Comparison of ENCODE assay signal across 1 cellular context in genomic region chr9:129174102-129174723, GRCh38.
TF ChIP-seq lines count a peak whose summit lies in the region.

No MANE protein-coding gene starts in this region.

TF ChIP-seq in K562, 482 proteins besides CTCF, POLR2A, EP300 and RAD21 (continued from another document and continues in another):
- TF ChIP-seq, protein P1, sequence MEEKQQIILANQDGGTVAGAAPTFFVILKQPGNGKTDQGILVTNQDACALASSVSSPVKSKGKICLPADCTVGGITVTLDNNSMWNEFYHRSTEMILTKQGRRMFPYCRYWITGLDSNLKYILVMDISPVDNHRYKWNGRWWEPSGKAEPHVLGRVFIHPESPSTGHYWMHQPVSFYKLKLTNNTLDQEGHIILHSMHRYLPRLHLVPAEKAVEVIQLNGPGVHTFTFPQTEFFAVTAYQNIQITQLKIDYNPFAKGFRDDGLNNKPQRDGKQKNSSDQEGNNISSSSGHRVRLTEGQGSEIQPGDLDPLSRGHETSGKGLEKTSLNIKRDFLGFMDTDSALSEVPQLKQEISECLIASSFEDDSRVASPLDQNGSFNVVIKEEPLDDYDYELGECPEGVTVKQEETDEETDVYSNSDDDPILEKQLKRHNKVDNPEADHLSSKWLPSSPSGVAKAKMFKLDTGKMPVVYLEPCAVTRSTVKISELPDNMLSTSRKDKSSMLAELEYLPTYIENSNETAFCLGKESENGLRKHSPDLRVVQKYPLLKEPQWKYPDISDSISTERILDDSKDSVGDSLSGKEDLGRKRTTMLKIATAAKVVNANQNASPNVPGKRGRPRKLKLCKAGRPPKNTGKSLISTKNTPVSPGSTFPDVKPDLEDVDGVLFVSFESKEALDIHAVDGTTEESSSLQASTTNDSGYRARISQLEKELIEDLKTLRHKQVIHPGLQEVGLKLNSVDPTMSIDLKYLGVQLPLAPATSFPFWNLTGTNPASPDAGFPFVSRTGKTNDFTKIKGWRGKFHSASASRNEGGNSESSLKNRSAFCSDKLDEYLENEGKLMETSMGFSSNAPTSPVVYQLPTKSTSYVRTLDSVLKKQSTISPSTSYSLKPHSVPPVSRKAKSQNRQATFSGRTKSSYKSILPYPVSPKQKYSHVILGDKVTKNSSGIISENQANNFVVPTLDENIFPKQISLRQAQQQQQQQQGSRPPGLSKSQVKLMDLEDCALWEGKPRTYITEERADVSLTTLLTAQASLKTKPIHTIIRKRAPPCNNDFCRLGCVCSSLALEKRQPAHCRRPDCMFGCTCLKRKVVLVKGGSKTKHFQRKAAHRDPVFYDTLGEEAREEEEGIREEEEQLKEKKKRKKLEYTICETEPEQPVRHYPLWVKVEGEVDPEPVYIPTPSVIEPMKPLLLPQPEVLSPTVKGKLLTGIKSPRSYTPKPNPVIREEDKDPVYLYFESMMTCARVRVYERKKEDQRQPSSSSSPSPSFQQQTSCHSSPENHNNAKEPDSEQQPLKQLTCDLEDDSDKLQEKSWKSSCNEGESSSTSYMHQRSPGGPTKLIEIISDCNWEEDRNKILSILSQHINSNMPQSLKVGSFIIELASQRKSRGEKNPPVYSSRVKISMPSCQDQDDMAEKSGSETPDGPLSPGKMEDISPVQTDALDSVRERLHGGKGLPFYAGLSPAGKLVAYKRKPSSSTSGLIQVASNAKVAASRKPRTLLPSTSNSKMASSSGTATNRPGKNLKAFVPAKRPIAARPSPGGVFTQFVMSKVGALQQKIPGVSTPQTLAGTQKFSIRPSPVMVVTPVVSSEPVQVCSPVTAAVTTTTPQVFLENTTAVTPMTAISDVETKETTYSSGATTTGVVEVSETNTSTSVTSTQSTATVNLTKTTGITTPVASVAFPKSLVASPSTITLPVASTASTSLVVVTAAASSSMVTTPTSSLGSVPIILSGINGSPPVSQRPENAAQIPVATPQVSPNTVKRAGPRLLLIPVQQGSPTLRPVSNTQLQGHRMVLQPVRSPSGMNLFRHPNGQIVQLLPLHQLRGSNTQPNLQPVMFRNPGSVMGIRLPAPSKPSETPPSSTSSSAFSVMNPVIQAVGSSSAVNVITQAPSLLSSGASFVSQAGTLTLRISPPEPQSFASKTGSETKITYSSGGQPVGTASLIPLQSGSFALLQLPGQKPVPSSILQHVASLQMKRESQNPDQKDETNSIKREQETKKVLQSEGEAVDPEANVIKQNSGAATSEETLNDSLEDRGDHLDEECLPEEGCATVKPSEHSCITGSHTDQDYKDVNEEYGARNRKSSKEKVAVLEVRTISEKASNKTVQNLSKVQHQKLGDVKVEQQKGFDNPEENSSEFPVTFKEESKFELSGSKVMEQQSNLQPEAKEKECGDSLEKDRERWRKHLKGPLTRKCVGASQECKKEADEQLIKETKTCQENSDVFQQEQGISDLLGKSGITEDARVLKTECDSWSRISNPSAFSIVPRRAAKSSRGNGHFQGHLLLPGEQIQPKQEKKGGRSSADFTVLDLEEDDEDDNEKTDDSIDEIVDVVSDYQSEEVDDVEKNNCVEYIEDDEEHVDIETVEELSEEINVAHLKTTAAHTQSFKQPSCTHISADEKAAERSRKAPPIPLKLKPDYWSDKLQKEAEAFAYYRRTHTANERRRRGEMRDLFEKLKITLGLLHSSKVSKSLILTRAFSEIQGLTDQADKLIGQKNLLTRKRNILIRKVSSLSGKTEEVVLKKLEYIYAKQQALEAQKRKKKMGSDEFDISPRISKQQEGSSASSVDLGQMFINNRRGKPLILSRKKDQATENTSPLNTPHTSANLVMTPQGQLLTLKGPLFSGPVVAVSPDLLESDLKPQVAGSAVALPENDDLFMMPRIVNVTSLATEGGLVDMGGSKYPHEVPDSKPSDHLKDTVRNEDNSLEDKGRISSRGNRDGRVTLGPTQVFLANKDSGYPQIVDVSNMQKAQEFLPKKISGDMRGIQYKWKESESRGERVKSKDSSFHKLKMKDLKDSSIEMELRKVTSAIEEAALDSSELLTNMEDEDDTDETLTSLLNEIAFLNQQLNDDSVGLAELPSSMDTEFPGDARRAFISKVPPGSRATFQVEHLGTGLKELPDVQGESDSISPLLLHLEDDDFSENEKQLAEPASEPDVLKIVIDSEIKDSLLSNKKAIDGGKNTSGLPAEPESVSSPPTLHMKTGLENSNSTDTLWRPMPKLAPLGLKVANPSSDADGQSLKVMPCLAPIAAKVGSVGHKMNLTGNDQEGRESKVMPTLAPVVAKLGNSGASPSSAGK (IDR thresholded peaks at IDR 0.05), result 0 out of 2 replicates have a peak, but pooled peaks have one; percentile 7
- TF ChIP-seq HDAC1 (IDR thresholded peaks at IDR 0.05), result peak in 1 of 2 experiments; percentile 62; a peak in 1 of 4 replicates
- TF ChIP-seq ARID1B (IDR thresholded peaks at IDR 0.05), result peak; percentile 25; the same call in 1 of the 2 replicates
- 0 out of 2 replicates have a peak, but pooled peaks have one; percentile 39 for TF ChIP-seq E2F5 (CRISPR knock-in tag; IDR thresholded peaks at IDR 0.05)
- peak; percentile 52; the same call in 1 of the 2 replicates for TF ChIP-seq MTA1 (IDR thresholded peaks at IDR 0.05; ENCODE audit: borderline replicate concordance)
- TF ChIP-seq BRD9 (IDR thresholded peaks at IDR 0.05; ENCODE audit: low read depth, partially characterized antibody), result peak; percentile 70
- TF ChIP-seq CREBBP (IDR thresholded peaks at IDR 0.05; ENCODE audit: low read depth, low read length), result no peak
- 0 out of 2 replicates have a peak, but pooled peaks have one; percentile 20 for TF ChIP-seq ZBED1 (IDR thresholded peaks at IDR 0.05)
- TF ChIP-seq SMARCA4 (IDR thresholded peaks at IDR 0.05), result 0 out of 2 replicates have a peak, but pooled peaks have one; percentile 12
- TF ChIP-seq, protein P2, sequence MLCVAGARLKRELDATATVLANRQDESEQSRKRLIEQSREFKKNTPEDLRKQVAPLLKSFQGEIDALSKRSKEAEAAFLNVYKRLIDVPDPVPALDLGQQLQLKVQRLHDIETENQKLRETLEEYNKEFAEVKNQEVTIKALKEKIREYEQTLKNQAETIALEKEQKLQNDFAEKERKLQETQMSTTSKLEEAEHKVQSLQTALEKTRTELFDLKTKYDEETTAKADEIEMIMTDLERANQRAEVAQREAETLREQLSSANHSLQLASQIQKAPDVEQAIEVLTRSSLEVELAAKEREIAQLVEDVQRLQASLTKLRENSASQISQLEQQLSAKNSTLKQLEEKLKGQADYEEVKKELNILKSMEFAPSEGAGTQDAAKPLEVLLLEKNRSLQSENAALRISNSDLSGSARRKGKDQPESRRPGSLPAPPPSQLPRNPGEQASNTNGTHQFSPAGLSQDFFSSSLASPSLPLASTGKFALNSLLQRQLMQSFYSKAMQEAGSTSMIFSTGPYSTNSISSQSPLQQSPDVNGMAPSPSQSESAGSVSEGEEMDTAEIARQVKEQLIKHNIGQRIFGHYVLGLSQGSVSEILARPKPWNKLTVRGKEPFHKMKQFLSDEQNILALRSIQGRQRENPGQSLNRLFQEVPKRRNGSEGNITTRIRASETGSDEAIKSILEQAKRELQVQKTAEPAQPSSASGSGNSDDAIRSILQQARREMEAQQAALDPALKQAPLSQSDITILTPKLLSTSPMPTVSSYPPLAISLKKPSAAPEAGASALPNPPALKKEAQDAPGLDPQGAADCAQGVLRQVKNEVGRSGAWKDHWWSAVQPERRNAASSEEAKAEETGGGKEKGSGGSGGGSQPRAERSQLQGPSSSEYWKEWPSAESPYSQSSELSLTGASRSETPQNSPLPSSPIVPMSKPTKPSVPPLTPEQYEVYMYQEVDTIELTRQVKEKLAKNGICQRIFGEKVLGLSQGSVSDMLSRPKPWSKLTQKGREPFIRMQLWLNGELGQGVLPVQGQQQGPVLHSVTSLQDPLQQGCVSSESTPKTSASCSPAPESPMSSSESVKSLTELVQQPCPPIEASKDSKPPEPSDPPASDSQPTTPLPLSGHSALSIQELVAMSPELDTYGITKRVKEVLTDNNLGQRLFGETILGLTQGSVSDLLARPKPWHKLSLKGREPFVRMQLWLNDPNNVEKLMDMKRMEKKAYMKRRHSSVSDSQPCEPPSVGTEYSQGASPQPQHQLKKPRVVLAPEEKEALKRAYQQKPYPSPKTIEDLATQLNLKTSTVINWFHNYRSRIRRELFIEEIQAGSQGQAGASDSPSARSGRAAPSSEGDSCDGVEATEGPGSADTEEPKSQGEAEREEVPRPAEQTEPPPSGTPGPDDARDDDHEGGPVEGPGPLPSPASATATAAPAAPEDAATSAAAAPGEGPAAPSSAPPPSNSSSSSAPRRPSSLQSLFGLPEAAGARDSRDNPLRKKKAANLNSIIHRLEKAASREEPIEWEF (CRISPR knock-in tag; IDR thresholded peaks at IDR 0.05), result no peak
- peak; percentile 56; the same call in 1 of the 2 replicates for TF ChIP-seq ZNF263 (CRISPR knock-in tag; IDR thresholded peaks at IDR 0.05; ENCODE audit: borderline replicate concordance)
- TF ChIP-seq KDM5B (IDR thresholded peaks at IDR 0.05; ENCODE audit: insufficient replicate concordance, low read depth, low read length), result peak; percentile 68
- 0 out of 2 replicates have a peak, but pooled peaks have one; percentile 18 for TF ChIP-seq THAP7 (CRISPR knock-in tag; IDR thresholded peaks at IDR 0.05)
- TF ChIP-seq, protein P3, sequence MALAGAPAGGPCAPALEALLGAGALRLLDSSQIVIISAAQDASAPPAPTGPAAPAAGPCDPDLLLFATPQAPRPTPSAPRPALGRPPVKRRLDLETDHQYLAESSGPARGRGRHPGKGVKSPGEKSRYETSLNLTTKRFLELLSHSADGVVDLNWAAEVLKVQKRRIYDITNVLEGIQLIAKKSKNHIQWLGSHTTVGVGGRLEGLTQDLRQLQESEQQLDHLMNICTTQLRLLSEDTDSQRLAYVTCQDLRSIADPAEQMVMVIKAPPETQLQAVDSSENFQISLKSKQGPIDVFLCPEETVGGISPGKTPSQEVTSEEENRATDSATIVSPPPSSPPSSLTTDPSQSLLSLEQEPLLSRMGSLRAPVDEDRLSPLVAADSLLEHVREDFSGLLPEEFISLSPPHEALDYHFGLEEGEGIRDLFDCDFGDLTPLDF (CRISPR knock-in tag; IDR thresholded peaks at IDR 0.05), result 0 out of 2 replicates have a peak, but pooled peaks have one; percentile 36
- peak; percentile 28 for TF ChIP-seq FIP1L1 (IDR thresholded peaks at IDR 0.05; ENCODE audit: low read depth, low read length, poor library complexity, severe bottlenecking)
- 0 out of 2 replicates have a peak, but pooled peaks have one; percentile 25 for TF ChIP-seq ZNF592 (IDR thresholded peaks at IDR 0.05)
- no peak for TF ChIP-seq NR0B1 (IDR thresholded peaks at IDR 0.05; ENCODE audit: partially characterized antibody)
- TF ChIP-seq DNMT1 (IDR thresholded peaks at IDR 0.05), result no peak
- no peak for TF ChIP-seq MYNN (IDR thresholded peaks at IDR 0.05)
- TF ChIP-seq MYNN (CRISPR knock-in tag; IDR thresholded peaks at IDR 0.05), result no peak
- no peak for TF ChIP-seq RBBP5 (IDR thresholded peaks at IDR 0.05; ENCODE audit: borderline replicate concordance, insufficient read depth, low read length, poor library complexity, severe bottlenecking)
- TF ChIP-seq CREB1 (IDR thresholded peaks at IDR 0.05), result no peak
- TF ChIP-seq CREB1 (CRISPR knock-in tag; IDR thresholded peaks at IDR 0.05), result peak; percentile 73; the same call in 1 of the 2 replicates
- TF ChIP-seq CREM (IDR thresholded peaks at IDR 0.05; ENCODE audit: low read depth), result peak; percentile 65
